Comparison of ENCODE assay signal across 12 cellular contexts in genomic region chr10:21363753-21364104, GRCh38.
A peak's percentile ranks its signal among the peaks of the same experiment; 100 is the strongest.
DNase-seq lines count a peak whose midpoint lies in the region; ATAC-seq, FAIRE-seq and TF ChIP-seq lines count a peak whose summit lies in the region.
"Had no signal": no experiment of that assay in that cellular context is flagged by ENCODE, and none has a peak within 500 bp of the region (broad histone marks: within the 10 kb centered on the region; RNA-seq: fewer than 3 reads in every experiment).

No MANE protein-coding gene starts in this region.

- no peaks in the 10 kb centered on the region for H3K36me3 ChIP-seq in HUES64 (ENCODE audit: insufficient read depth, low read length)
- no peaks in the 10 kb centered on the region for H3K36me3 ChIP-seq in astrocyte (ENCODE audit: insufficient read depth, low read length)
- H3K36me3 ChIP-seq: Peyer's patch, thyroid gland had no signal

- peaks cover 34% of the 10 kb centered on the region for H3K4me1 Mint-ChIP-seq in astrocyte (ENCODE audit: low read depth, unreplicated experiment)
- H3K4me1 Mint-ChIP-seq in glutamatergic neuron (ENCODE audit: low read depth, unreplicated experiment): peaks cover 17% of the 10 kb centered on the region

- 50% methylated on average over 1 of the region's 1 CpG for WGBS in HUES64

- H3K36me3 Mint-ChIP-seq in astrocyte (ENCODE audit: low read depth, unreplicated experiment) (peaks cover 2% of the 10 kb centered on the region), glutamatergic neuron (ENCODE audit: unreplicated experiment) (no peaks in the 10 kb centered on the region)

- H3K9me3 Mint-ChIP-seq in astrocyte (ENCODE audit: unreplicated experiment): peaks cover 2% of the 10 kb centered on the region
- H3K9me3 Mint-ChIP-seq in glutamatergic neuron (ENCODE audit: unreplicated experiment): no peaks in the 10 kb centered on the region
- H3K9me3 Mint-ChIP-seq: effector memory CD8-positive, alpha-beta T cell had no signal

- no peaks in the 10 kb centered on the region for H3K27me3 Mint-ChIP-seq in astrocyte (ENCODE audit: low read depth, unreplicated experiment)
- peaks cover 2% of the 10 kb centered on the region for H3K27me3 Mint-ChIP-seq in glutamatergic neuron (ENCODE audit: unreplicated experiment)
- H3K27me3 Mint-ChIP-seq: effector memory CD8-positive, alpha-beta T cell had no signal

- H3K27me3 ChIP-seq in HUES64 (ENCODE audit: insufficient read depth, low read length) (no peaks in the 10 kb centered on the region), astrocyte (ENCODE audit: insufficient read depth, low read length) (no peaks in the 10 kb centered on the region)
- H3K27me3 ChIP-seq: Peyer's patch, thyroid gland had no signal

- H4K20me1 ChIP-seq in astrocyte (ENCODE audit: insufficient read depth, low read length): no peaks in the 10 kb centered on the region

- H3K4me3 Mint-ChIP-seq in astrocyte (ENCODE audit: unreplicated experiment) (no peak overlapping the region), glutamatergic neuron (ENCODE audit: unreplicated experiment) (peak overlapping the region; percentile 15)
- H3K4me3 Mint-ChIP-seq: effector memory CD8-positive, alpha-beta T cell had no signal

- H2AFZ ChIP-seq in astrocyte (ENCODE audit: low read depth, low read length): no peak overlapping the region

- H3K4me3 ChIP-seq in HUES64 (ENCODE audit: low read length): no peak overlapping the region; the same call in 1 of the 2 replicates
- H3K4me3 ChIP-seq in astrocyte (ENCODE audit: insufficient read depth, low read depth, low read length): no peak overlapping the region
- no peak overlapping the region for H3K4me3 ChIP-seq in skin epidermis
- H3K4me3 ChIP-seq: Peyer's patch, thyroid gland had no signal

- H3K4me1 ChIP-seq in HUES64 (ENCODE audit: insufficient read depth, low read length) (peaks cover 28% of the 10 kb centered on the region), astrocyte (ENCODE audit: insufficient read depth, low read length) (peaks cover 24% of the 10 kb centered on the region)

- ATAC-seq in HG03439 (IDR thresholded peaks at IDR 0.05; ENCODE audit: unreplicated experiment): no peak
- ATAC-seq: effector memory CD8-positive, alpha-beta T cell had no signal

- H3K9me3 ChIP-seq in HUES64 (ENCODE audit: insufficient read depth, low read depth, low read length): no peaks in the 10 kb centered on the region
- no peaks in the 10 kb centered on the region for H3K9me3 ChIP-seq in astrocyte (ENCODE audit: insufficient read depth, low read depth, low read length)
- H3K9me3 ChIP-seq: Peyer's patch, thyroid gland had no signal

- DNase-seq in astrocyte (ENCODE audit: low read depth) (no peak), glutamatergic neuron (no peak), caudate nucleus (lab: John Stamatoyannopoulos, UW) (no peak), H4 (ENCODE audit: low spot score) (no peak)
- DNase-seq in activated effector memory CD4-positive, alpha-beta T cell treated with Interleukin-2 at 50 U/mL for 16 hours: no peak
- DNase-seq: effector memory CD8-positive, alpha-beta T cell; thyroid gland had no signal

- no peak for FAIRE-seq in astrocyte (lab: Jason Lieb, UNC)

- peak overlapping the region; percentile 69 for H3K4me2 ChIP-seq in astrocyte (ENCODE audit: low read length)

- peak overlapping the region; percentile 84 for H3K27ac ChIP-seq in HUES64 (ENCODE audit: low read depth, low read length)
- peak overlapping the region; percentile 90 for H3K27ac ChIP-seq in astrocyte (ENCODE audit: low read depth, low read length)
- peak overlapping the region in 12 of 21 experiments; percentile 50 to 77 (median 67) for H3K27ac ChIP-seq in skin epidermis
- H3K27ac ChIP-seq in caudate nucleus (ENCODE audit: low read depth, low read length): no peak overlapping the region
- H3K27ac ChIP-seq: HL-60 had no signal

- H3K27ac Mint-ChIP-seq in astrocyte (ENCODE audit: unreplicated experiment): peak overlapping the region; percentile 98
- no peak overlapping the region for H3K27ac Mint-ChIP-seq in glutamatergic neuron (ENCODE audit: unreplicated experiment)
- H3K27ac Mint-ChIP-seq: effector memory CD8-positive, alpha-beta T cell had no signal

- no peaks in the 10 kb centered on the region for H3K79me2 ChIP-seq in astrocyte (ENCODE audit: insufficient read depth, low read length)

- H3K9ac ChIP-seq in HUES64 (ENCODE audit: low read depth, low read length) (peak overlapping the region; percentile 50; the same call in 1 of the 2 replicates), astrocyte (ENCODE audit: low read length) (peak overlapping the region; percentile 57)

- TF ChIP-seq CTCF in astrocyte (IDR thresholded peaks at IDR 0.05; ENCODE audit: insufficient read depth, low read depth, low read length) (no peak), glutamatergic neuron (IDR thresholded peaks at IDR 0.05; ENCODE audit: partially characterized antibody, unreplicated experiment) (no peak)
